In genomic region chr3:197734667-197735318, GRCh38 we compare ENCODE assay signal across 1 cellular context.
TF ChIP-seq lines count a peak whose summit lies in the region.

No MANE protein-coding gene starts in this region.

TF ChIP-seq in GM12878, 131 proteins besides CTCF, POLR2A, EP300 and RAD21 (continues in another document):
- TF ChIP-seq MTA3 (IDR thresholded peaks at IDR 0.05; ENCODE audit: borderline replicate concordance, low read length) = peak; percentile 35; the same call in 1 of the 2 replicates
- TF ChIP-seq HDAC2 (IDR thresholded peaks at IDR 0.05) = no peak
- TF ChIP-seq SREBF1 (IDR thresholded peaks at IDR 0.05; ENCODE audit: low read length) = no peak
- peak in 1 of 2 experiments; percentile 81; a peak in 1 of 4 replicates for TF ChIP-seq CEBPB (IDR thresholded peaks at IDR 0.05; ENCODE audit: borderline replicate concordance in 1 of 2, low read depth in 2 of 2, low read length in 2 of 2)
- no peak for TF ChIP-seq NKRF (conservative IDR thresholded peaks at IDR 0.05)
- TF ChIP-seq ZNF217 (IDR thresholded peaks at IDR 0.05) = 0 out of 2 replicates have a peak, but pooled peaks have one; percentile 28
- TF ChIP-seq EED (IDR thresholded peaks at IDR 0.05; ENCODE audit: low read depth) = peak; percentile 88
- peak; percentile 56; the same call in 1 of the 2 replicates for TF ChIP-seq TBL1XR1 (IDR thresholded peaks at IDR 0.05; ENCODE audit: low read depth, low read length)
- TF ChIP-seq TCF3 (IDR thresholded peaks at IDR 0.05; ENCODE audit: borderline replicate concordance, insufficient read depth, low read depth, low read length) = 0 out of 2 replicates have a peak, but pooled peaks have one; percentile 29
- 0 out of 2 replicates have a peak, but pooled peaks have one; percentile 47 for TF ChIP-seq GABPA (IDR thresholded peaks at IDR 0.05; ENCODE audit: low read depth)
- TF ChIP-seq, protein P1, sequence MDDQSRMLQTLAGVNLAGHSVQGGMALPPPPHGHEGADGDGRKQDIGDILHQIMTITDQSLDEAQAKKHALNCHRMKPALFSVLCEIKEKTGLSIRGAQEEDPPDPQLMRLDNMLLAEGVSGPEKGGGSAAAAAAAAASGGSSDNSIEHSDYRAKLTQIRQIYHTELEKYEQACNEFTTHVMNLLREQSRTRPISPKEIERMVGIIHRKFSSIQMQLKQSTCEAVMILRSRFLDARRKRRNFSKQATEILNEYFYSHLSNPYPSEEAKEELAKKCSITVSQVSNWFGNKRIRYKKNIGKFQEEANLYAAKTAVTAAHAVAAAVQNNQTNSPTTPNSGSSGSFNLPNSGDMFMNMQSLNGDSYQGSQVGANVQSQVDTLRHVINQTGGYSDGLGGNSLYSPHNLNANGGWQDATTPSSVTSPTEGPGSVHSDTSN (IDR thresholded peaks at IDR 0.05; ENCODE audit: insufficient replicate concordance, low read depth, low read length) = peak; percentile 34
- TF ChIP-seq RCOR1 (conservative IDR thresholded peaks at IDR 0.05; ENCODE audit: low read depth, low read length) = peak; percentile 91; the same call in 1 of the 2 replicates
- TF ChIP-seq KLF5 (IDR thresholded peaks at IDR 0.05; ENCODE audit: partially characterized antibody) = no peak
- TF ChIP-seq POLR2AphosphoS5 (IDR thresholded peaks at IDR 0.05; ENCODE audit: low read length) = peak; percentile 86
- TF ChIP-seq DPF2 (IDR thresholded peaks at IDR 0.05) = peak; percentile 73; the same call in 1 of the 2 replicates
- peak; percentile 84; the same call in 1 of the 2 replicates for TF ChIP-seq RELB (IDR thresholded peaks at IDR 0.05; ENCODE audit: low read depth)
- 0 out of 2 replicates have a peak, but pooled peaks have one; percentile 48 for TF ChIP-seq POLR2AphosphoS2 (IDR thresholded peaks at IDR 0.05; ENCODE audit: low read depth, low read length)
- no peak for TF ChIP-seq KDM1A (IDR thresholded peaks at IDR 0.05; ENCODE audit: borderline replicate concordance)
- peak; percentile 38; the same call in 1 of the 2 replicates for TF ChIP-seq FOXK2 (IDR thresholded peaks at IDR 0.05)
- TF ChIP-seq MYB (IDR thresholded peaks at IDR 0.05; ENCODE audit: borderline replicate concordance, low read depth, low read length) = no peak
- peak; percentile 89; the same call in 1 of the 2 replicates for TF ChIP-seq MXI1 (IDR thresholded peaks at IDR 0.05; ENCODE audit: low read depth, low read length)
- TF ChIP-seq, protein P2, sequence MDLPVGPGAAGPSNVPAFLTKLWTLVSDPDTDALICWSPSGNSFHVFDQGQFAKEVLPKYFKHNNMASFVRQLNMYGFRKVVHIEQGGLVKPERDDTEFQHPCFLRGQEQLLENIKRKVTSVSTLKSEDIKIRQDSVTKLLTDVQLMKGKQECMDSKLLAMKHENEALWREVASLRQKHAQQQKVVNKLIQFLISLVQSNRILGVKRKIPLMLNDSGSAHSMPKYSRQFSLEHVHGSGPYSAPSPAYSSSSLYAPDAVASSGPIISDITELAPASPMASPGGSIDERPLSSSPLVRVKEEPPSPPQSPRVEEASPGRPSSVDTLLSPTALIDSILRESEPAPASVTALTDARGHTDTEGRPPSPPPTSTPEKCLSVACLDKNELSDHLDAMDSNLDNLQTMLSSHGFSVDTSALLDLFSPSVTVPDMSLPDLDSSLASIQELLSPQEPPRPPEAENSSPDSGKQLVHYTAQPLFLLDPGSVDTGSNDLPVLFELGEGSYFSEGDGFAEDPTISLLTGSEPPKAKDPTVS (IDR thresholded peaks at IDR 0.05; ENCODE audit: low read depth, low read length) = 0 out of 2 replicates have a peak, but pooled peaks have one; percentile 39
- TF ChIP-seq IRF4 (IDR thresholded peaks at IDR 0.05; ENCODE audit: low read depth, low read length) = peak; percentile 79
- TF ChIP-seq TAF1 (IDR thresholded peaks at IDR 0.05; ENCODE audit: borderline replicate concordance, low read depth, low read length) = 0 out of 2 replicates have a peak, but pooled peaks have one; percentile 47
- TF ChIP-seq GATAD2B (conservative IDR thresholded peaks at IDR 0.05; ENCODE audit: low read depth) = peak; percentile 61; the same call in 1 of the 2 replicates
- TF ChIP-seq NFIC (IDR thresholded peaks at IDR 0.05; ENCODE audit: low read depth, low read length) = peak; percentile 68; the same call in 1 of the 2 replicates
- TF ChIP-seq RUNX3 (IDR thresholded peaks at IDR 0.05; ENCODE audit: low read length) = 0 out of 2 replicates have a peak, but pooled peaks have one; percentile 13
- TF ChIP-seq MLLT1 (IDR thresholded peaks at IDR 0.05) = no peak
- 0 out of 2 replicates have a peak, but pooled peaks have one; percentile 4 for TF ChIP-seq ZNF24 (IDR thresholded peaks at IDR 0.05)
- peak; percentile 85 for TF ChIP-seq PKNOX1 (IDR thresholded peaks at IDR 0.05)
- TF ChIP-seq, protein P3, sequence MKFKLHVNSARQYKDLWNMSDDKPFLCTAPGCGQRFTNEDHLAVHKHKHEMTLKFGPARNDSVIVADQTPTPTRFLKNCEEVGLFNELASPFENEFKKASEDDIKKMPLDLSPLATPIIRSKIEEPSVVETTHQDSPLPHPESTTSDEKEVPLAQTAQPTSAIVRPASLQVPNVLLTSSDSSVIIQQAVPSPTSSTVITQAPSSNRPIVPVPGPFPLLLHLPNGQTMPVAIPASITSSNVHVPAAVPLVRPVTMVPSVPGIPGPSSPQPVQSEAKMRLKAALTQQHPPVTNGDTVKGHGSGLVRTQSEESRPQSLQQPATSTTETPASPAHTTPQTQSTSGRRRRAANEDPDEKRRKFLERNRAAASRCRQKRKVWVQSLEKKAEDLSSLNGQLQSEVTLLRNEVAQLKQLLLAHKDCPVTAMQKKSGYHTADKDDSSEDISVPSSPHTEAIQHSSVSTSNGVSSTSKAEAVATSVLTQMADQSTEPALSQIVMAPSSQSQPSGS (IDR thresholded peaks at IDR 0.05; ENCODE audit: low read length) = peak; percentile 80
- TF ChIP-seq PAX5 (IDR thresholded peaks at IDR 0.05; ENCODE audit: borderline replicate concordance, low read depth, low read length) = peak; percentile 28; the same call in 1 of the 2 replicates
- TF ChIP-seq, protein P4, sequence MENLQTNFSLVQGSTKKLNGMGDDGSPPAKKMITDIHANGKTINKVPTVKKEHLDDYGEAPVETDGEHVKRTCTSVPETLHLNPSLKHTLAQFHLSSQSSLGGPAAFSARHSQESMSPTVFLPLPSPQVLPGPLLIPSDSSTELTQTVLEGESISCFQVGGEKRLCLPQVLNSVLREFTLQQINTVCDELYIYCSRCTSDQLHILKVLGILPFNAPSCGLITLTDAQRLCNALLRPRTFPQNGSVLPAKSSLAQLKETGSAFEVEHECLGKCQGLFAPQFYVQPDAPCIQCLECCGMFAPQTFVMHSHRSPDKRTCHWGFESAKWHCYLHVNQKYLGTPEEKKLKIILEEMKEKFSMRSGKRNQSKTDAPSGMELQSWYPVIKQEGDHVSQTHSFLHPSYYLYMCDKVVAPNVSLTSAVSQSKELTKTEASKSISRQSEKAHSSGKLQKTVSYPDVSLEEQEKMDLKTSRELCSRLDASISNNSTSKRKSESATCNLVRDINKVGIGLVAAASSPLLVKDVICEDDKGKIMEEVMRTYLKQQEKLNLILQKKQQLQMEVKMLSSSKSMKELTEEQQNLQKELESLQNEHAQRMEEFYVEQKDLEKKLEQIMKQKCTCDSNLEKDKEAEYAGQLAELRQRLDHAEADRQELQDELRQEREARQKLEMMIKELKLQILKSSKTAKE (IDR thresholded peaks at IDR 0.05; ENCODE audit: low read depth, poor library complexity, severe bottlenecking) = peak; percentile 73
- TF ChIP-seq, protein P5, sequence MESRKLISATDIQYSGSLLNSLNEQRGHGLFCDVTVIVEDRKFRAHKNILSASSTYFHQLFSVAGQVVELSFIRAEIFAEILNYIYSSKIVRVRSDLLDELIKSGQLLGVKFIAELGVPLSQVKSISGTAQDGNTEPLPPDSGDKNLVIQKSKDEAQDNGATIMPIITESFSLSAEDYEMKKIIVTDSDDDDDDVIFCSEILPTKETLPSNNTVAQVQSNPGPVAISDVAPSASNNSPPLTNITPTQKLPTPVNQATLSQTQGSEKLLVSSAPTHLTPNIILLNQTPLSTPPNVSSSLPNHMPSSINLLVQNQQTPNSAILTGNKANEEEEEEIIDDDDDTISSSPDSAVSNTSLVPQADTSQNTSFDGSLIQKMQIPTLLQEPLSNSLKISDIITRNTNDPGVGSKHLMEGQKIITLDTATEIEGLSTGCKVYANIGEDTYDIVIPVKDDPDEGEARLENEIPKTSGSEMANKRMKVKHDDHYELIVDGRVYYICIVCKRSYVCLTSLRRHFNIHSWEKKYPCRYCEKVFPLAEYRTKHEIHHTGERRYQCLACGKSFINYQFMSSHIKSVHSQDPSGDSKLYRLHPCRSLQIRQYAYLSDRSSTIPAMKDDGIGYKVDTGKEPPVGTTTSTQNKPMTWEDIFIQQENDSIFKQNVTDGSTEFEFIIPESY (IDR thresholded peaks at IDR 0.05) = no peak
- peak; percentile 82 for TF ChIP-seq CREM (IDR thresholded peaks at IDR 0.05; ENCODE audit: low read depth)
- TF ChIP-seq, protein P6, sequence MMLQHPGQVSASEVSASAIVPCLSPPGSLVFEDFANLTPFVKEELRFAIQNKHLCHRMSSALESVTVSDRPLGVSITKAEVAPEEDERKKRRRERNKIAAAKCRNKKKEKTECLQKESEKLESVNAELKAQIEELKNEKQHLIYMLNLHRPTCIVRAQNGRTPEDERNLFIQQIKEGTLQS (IDR thresholded peaks at IDR 0.05; ENCODE audit: borderline replicate concordance, extremely low read depth, low read depth, low read length) = no peak
- peak; percentile 73 to 83 for TF ChIP-seq BHLHE40 (IDR thresholded peaks at IDR 0.05; ENCODE audit: borderline replicate concordance in 1 of 2, low read depth in 2 of 2, low read length in 1 of 2)
- TF ChIP-seq, protein P7, sequence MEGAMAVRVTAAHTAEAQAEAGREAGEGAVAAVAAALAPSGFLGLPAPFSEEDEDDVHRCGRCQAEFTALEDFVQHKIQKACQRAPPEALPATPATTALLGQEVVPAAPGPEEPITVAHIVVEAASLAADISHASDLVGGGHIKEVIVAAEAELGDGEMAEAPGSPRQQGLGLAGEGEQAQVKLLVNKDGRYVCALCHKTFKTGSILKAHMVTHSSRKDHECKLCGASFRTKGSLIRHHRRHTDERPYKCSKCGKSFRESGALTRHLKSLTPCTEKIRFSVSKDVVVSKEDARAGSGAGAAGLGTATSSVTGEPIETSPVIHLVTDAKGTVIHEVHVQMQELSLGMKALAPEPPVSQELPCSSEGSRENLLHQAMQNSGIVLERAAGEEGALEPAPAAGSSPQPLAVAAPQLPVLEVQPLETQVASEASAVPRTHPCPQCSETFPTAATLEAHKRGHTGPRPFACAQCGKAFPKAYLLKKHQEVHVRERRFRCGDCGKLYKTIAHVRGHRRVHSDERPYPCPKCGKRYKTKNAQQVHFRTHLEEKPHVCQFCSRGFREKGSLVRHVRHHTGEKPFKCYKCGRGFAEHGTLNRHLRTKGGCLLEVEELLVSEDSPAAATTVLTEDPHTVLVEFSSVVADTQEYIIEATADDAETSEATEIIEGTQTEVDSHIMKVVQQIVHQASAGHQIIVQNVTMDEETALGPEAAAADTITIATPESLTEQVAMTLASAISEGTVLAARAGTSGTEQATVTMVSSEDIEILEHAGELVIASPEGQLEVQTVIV (IDR thresholded peaks at IDR 0.05; ENCODE audit: borderline replicate concordance, partially characterized antibody) = no peak
- TF ChIP-seq IKZF2 (IDR thresholded peaks at IDR 0.05) = peak; percentile 89 to 91
- no peak for TF ChIP-seq NFXL1 (IDR thresholded peaks at IDR 0.05; ENCODE audit: borderline replicate concordance)
- TF ChIP-seq POU2F2 (IDR thresholded peaks at IDR 0.05; ENCODE audit: borderline replicate concordance, low read depth, low read length) = peak; percentile 84; the same call in 2 of the 3 replicates
- TF ChIP-seq TCF12 (IDR thresholded peaks at IDR 0.05; ENCODE audit: low read depth, low read length) = peak; percentile 42; the same call in 1 of the 2 replicates
- TF ChIP-seq ATF7 (IDR thresholded peaks at IDR 0.05; ENCODE audit: low read depth) = peak; percentile 83
- no peak for TF ChIP-seq NRF1 (conservative IDR thresholded peaks at IDR 0.05; ENCODE audit: low read depth, low read length)
